ENCODE assay signal across 23 cellular contexts in the genomic region with DNA sequence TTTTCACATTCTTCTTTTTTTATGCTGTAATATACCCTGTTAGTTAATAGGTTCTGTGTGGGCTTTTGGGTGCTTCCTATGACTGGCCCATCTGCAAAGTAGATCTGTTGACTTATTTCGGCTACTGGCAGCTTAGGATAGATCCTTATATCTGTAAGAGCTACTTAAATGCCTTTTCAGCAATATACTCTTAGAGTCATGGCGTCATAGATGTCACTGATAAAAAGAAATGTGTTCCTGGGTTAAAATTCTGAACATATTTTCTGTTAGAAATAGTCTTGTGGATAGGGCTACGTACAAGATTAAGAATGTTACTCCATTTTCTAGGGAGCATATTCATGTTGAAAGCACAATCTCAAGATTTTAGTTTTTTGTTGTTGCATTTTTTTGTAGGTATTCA. TPM values are rescaled to one million over a fixed set of nuclear protein-coding genes. Genes with fewer than 3 reads are reported as not detected.
DNase-seq lines count a peak whose midpoint lies in the region; ATAC-seq, FAIRE-seq and TF ChIP-seq lines count a peak whose summit lies in the region.
"Had no signal": no experiment of that assay in that cellular context is flagged by ENCODE, and none has a peak within 500 bp of the region (broad histone marks: within the 10 kb centered on the region; RNA-seq: fewer than 3 reads in every experiment).

No MANE protein-coding gene starts in this region.

- H3K9me2 ChIP-seq in GM23338 (ENCODE audit: insufficient read depth): no peaks in the 10 kb centered on the region

- peak overlapping the region; percentile 59 for H3K27ac Mint-ChIP-seq in activated T-cell treated with anti-CD3 and anti-CD28 coated beads, Interleukin-2, amount 50 U/mL, for 24 hours
- no peak overlapping the region for H3K27ac Mint-ChIP-seq in GM23338
- peak overlapping the region in 6 of 9 donors; percentile 2 to 58 (median 20) for H3K27ac Mint-ChIP-seq in naive thymus-derived CD4-positive, alpha-beta T cell
- H3K27ac Mint-ChIP-seq: activated T-helper 1 cell treated with anti-CD3 and anti-CD28 coated beads, Interleukin-12 subunit alpha, Interleukin-12 subunit beta, Interleukin-2, Interleukin-4 antibody, amounts not matched to agents 30 ng/mL and 10 ng/mL and 1 ng/mL, durations not matched to agents 14 hours and 24 hours and 36 hours; neural progenitor cell had no signal

- intact Hi-C loops in naive thymus-derived CD4-positive, alpha-beta T cell (cut with micrococcal nuclease): loop anchor here (5.0 to 10.0 kb wide), 4 partner anchors 116 to 1868 kb away; a partner anchor contains a TSS

- no peak for DNase-seq in activated T-cell treated with anti-CD3 and anti-CD28 coated beads, Interleukin-2, amount 50 U/mL, for 24 hours
- DNase-seq in activated T-cell treated with anti-CD3 and anti-CD28 coated beads, Interleukin-2, amount 50 U/mL, for 1 hour: no peak
- DNase-seq in GM23338 (ENCODE audit: low spot score): no peak
- DNase-seq in amniotic epithelial cell (ENCODE audit: low read depth): peak; percentile 98
- no peak for DNase-seq in naive thymus-derived CD4-positive, alpha-beta T cell
- no peak for DNase-seq in SK-N-DZ (ENCODE audit: low spot score)
- no peak for DNase-seq in urothelium cell line (ENCODE audit: low spot score)
- DNase-seq: activated CD4-positive, alpha-beta T cell treated with anti-CD3 and anti-CD28 coated beads, Interleukin-2, amount 50 U/mL, for 1 hour; amniotic stem cell; C1 segment of cervical spinal cord; DMS153; erythroblast; NCI-H1105 treated with DMSO at 0.1 percent for 48 hours; NCI-H524 treated with DMSO at 0.1 percent for 48 hours; stimulated activated CD4-positive, alpha-beta T cell treated with anti-CD3 and anti-CD28 coated beads, Interleukin-2, amount 100 ng/mL, for 48 hours had no signal

- no peaks in the 10 kb centered on the region for H4K20me1 ChIP-seq in GM23338 (replicated peaks; ENCODE audit: insufficient read depth)

- peaks cover 94% of the 10 kb centered on the region for H3K79me2 ChIP-seq in GM23338 (replicated peaks; ENCODE audit: insufficient read depth)

- H3K27me3 Mint-ChIP-seq in activated T-cell treated with anti-CD3 and anti-CD28 coated beads, Interleukin-2, amount 50 U/mL, for 24 hours: no peaks in the 10 kb centered on the region
- H3K27me3 Mint-ChIP-seq in GM23338 (ENCODE audit: insufficient read depth, low read depth, poor library complexity): peaks cover 4% of the 10 kb centered on the region
- H3K27me3 Mint-ChIP-seq in naive thymus-derived CD4-positive, alpha-beta T cell: no peaks in the 10 kb centered on the region

- peaks cover 51% of the 10 kb centered on the region for H3K4me1 Mint-ChIP-seq in activated T-cell treated with anti-CD3 and anti-CD28 coated beads, Interleukin-2, amount 50 U/mL, for 24 hours (ENCODE audit: low read depth)
- H3K4me1 Mint-ChIP-seq in GM23338: peaks cover 44% of the 10 kb centered on the region
- peaks cover 0 to 49% (median 42%) of the 10 kb centered on the region in 7 donors for H3K4me1 Mint-ChIP-seq in naive thymus-derived CD4-positive, alpha-beta T cell

- no peak overlapping the region for H2AFZ ChIP-seq in GM23338
- H2AFZ ChIP-seq: neural progenitor cell had no signal

- H3F3A ChIP-seq in GM23338 (replicated peaks; ENCODE audit: low read depth): peaks cover 5% of the 10 kb centered on the region; the same call in 1 of the 2 replicates

- no peak overlapping the region for H3K27ac ChIP-seq in GM23338 (ENCODE audit: low read depth)
- peak overlapping the region; percentile 22 for H3K27ac ChIP-seq in naive thymus-derived CD4-positive, alpha-beta T cell (ENCODE audit: low read depth, low read length)
- H3K27ac ChIP-seq: A549, cardiac muscle cell, neural progenitor cell, prostate gland had no signal

- ATAC-seq in GM23338 (no peak), GM19455 (IDR thresholded peaks at IDR 0.05; ENCODE audit: unreplicated experiment) (no peak)
- no peak for ATAC-seq in naive thymus-derived CD4-positive, alpha-beta T cell
- ATAC-seq: A549 had no signal

- peak overlapping the region; percentile 47 for H3K4me3 Mint-ChIP-seq in activated T-cell treated with anti-CD3 and anti-CD28 coated beads, Interleukin-2, amount 50 U/mL, for 24 hours
- H3K4me3 Mint-ChIP-seq in GM23338: no peak overlapping the region
- H3K4me3 Mint-ChIP-seq in naive thymus-derived CD4-positive, alpha-beta T cell: peak overlapping the region in 6 of 10 donors; percentile 19 to 58 (median 26)
- H3K4me3 Mint-ChIP-seq: activated T-helper 1 cell treated with anti-CD3 and anti-CD28 coated beads, Interleukin-12 subunit alpha, Interleukin-12 subunit beta, Interleukin-2, Interleukin-4 antibody, amounts not matched to agents 30 ng/mL and 10 ng/mL and 1 ng/mL, durations not matched to agents 14 hours and 24 hours and 36 hours; neural progenitor cell had no signal

- peaks cover 38% of the 10 kb centered on the region for H3K4me1 ChIP-seq in GM23338 (ENCODE audit: insufficient read depth)
- H3K4me1 ChIP-seq in naive thymus-derived CD4-positive, alpha-beta T cell (ENCODE audit: control insufficient read depth in 2 of 2, insufficient read depth in 2 of 2, low read length in 2 of 2): peaks cover 21 to 41% of the 10 kb centered on the region in 2 donors
- H3K4me1 ChIP-seq: prostate gland had no signal

- H3K36me3 ChIP-seq in GM23338 (ENCODE audit: insufficient read depth): no peaks in the 10 kb centered on the region
- H3K36me3 ChIP-seq in naive thymus-derived CD4-positive, alpha-beta T cell (ENCODE audit: control insufficient read depth in 2 of 3, insufficient read depth in 3 of 3, low read length in 3 of 3): peaks cover 0 to 4% (median 0%) of the 10 kb centered on the region in 3 experiments
- H3K36me3 ChIP-seq: cardiac muscle cell, neural progenitor cell, prostate gland had no signal

- no peaks in the 10 kb centered on the region for H3K27me3 ChIP-seq in GM23338 (ENCODE audit: insufficient read depth)
- H3K27me3 ChIP-seq in naive thymus-derived CD4-positive, alpha-beta T cell (ENCODE audit: control insufficient read depth in 2 of 2, insufficient read depth in 2 of 2, low read length in 2 of 2): no peaks in the 10 kb centered on the region
- H3K27me3 ChIP-seq: cardiac muscle cell, neural progenitor cell had no signal

- no peaks in the 10 kb centered on the region for H3K9me3 ChIP-seq in naive thymus-derived CD4-positive, alpha-beta T cell (ENCODE audit: control insufficient read depth in 2 of 3, low read length in 3 of 3)
- H3K9me3 ChIP-seq: A549, prostate gland had no signal

- peaks cover 49% of the 10 kb centered on the region for H3K36me3 Mint-ChIP-seq in activated T-cell treated with anti-CD3 and anti-CD28 coated beads, Interleukin-2, amount 50 U/mL, for 24 hours (ENCODE audit: low read depth)
- no peaks in the 10 kb centered on the region; the same call in 2 of the 3 replicates for H3K36me3 Mint-ChIP-seq in GM23338 (ENCODE audit: low read depth)
- H3K36me3 Mint-ChIP-seq in naive thymus-derived CD4-positive, alpha-beta T cell: peaks cover 0 to 16% (median 0%) of the 10 kb centered on the region in 5 donors
- H3K36me3 Mint-ChIP-seq: neural progenitor cell had no signal

- POLR2A ChIA-PET in naive thymus-derived CD4-positive, alpha-beta T cell (lab: Charles Lee): no interaction called here

- H3K9me3 Mint-ChIP-seq in activated T-cell treated with anti-CD3 and anti-CD28 coated beads, Interleukin-2, amount 50 U/mL, for 24 hours: no peaks in the 10 kb centered on the region
- H3K9me3 Mint-ChIP-seq in GM23338: peaks cover 4% of the 10 kb centered on the region; the same call in 2 of the 3 replicates
- H3K9me3 Mint-ChIP-seq in naive thymus-derived CD4-positive, alpha-beta T cell: peaks cover 0 to 2% (median 0%) of the 10 kb centered on the region in 11 donors
- H3K9me3 Mint-ChIP-seq: activated T-helper 1 cell treated with anti-CD3 and anti-CD28 coated beads, Interleukin-12 subunit alpha, Interleukin-12 subunit beta, Interleukin-2, Interleukin-4 antibody, amounts not matched to agents 30 ng/mL and 10 ng/mL and 1 ng/mL, durations not matched to agents 14 hours and 24 hours and 36 hours; neural progenitor cell had no signal

- TF ChIP-seq CTCF in GM23338 (conservative IDR thresholded peaks at IDR 0.05; ENCODE audit: low read depth in 2 of 2): no peak

- no peak overlapping the region for H3K4me3 ChIP-seq in GM23338
- H3K4me3 ChIP-seq in naive thymus-derived CD4-positive, alpha-beta T cell (ENCODE audit: low read length): no peak overlapping the region
- H3K4me3 ChIP-seq: A549, cardiac muscle cell, neural progenitor cell, prostate gland had no signal

- H3K4me2 ChIP-seq in GM23338: peak overlapping the region; percentile 9
- H3K4me2 ChIP-seq: A549, neural progenitor cell had no signal

- FAIRE-seq in urothelium cell line (lab: Jason Lieb, UNC): no peak
- FAIRE-seq: A549, HTR-8/SVneo, TTC549 had no signal

- CTCF ChIA-PET in naive thymus-derived CD4-positive, alpha-beta T cell (lab: Charles Lee): interaction anchor here (0.6 kb wide), 1 partner anchor 35 kb away, joined by 5 read pairs; no protein-coding TSS in a partner anchor

RNA-seq across cellular contexts. Expression of a gene that starts 4.7 kb away (rescaled TPM):
- total RNA-seq in GM23338 (2014; rRNA removed; shearing (Covaris generic)): 20.7 and 21.6 TPM in 2 replicates
- 4.2 and 4.3 TPM in 2 replicates for polyA plus RNA-seq in GM23338 (2016; fragmentation: Nextera tagmentation; extraction: Ambion mirVana)
- total RNA-seq in naive thymus-derived CD4-positive, alpha-beta T cell: 10 to 100 TPM; 23.2 to 42.1 (median 33.2) TPM
- 1 to 10 TPM; 2.6 to 3.2 TPM for polyA plus RNA-seq in naive thymus-derived CD4-positive, alpha-beta T cell
- 16.5 and 16.7 TPM in 2 replicates for polyA plus RNA-seq in SK-N-DZ (2014; cell fraction: cytosol; rRNA removed)
- 11.9 and 15.9 TPM in 2 replicates for polyA plus RNA-seq in SK-N-DZ (2014; cell fraction: nucleus; rRNA removed)
